ENCODE assay signal across 13 cellular contexts in the genomic region with DNA sequence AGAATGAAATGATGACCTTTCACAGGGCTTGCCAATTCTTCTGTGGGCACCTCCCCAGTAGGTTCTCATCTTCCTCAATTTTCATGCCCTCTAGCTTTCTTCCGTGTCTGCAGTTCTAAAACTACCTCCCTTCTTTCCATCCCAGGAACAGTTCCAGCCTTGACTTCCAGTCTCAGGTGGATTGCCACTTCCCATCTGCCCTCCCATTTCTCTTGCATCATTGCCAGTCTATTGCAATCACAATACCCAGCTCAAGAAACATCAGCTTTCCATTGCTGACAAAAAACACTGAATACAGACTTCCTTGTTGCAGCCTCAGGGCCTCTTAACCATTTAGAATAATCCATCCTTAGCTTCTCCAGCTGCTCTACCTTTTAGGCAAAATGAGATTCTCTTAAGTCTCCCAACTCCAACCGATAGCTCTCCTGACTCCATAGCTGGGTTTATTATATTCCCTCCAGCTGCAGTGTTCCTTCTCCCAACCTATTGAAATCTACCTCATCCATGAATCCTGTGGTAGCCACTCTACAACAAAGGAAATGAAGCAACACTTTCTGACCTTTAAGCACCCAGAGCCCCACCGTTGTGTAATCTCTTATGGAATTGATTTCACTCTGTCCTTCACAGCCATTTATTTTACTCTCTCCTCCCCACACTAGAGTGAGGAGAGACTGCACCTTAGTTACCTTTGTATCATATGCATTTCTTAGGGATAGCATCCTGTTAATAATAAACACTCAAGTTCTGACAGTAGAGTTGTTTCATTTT.
DNase-seq lines count a peak whose midpoint lies in the region; ATAC-seq and TF ChIP-seq lines count a peak whose summit lies in the region.
"Had no signal": no experiment of that assay in that cellular context is flagged by ENCODE, and none has a peak within 500 bp of the region (broad histone marks: within the 10 kb centered on the region; RNA-seq: fewer than 3 reads in every experiment).

No MANE protein-coding gene starts in this region.

- H3K36me3 ChIP-seq in ACC112 (ENCODE audit: insufficient read depth, low read length) (no peaks in the 10 kb centered on the region), thyroid gland (no peaks in the 10 kb centered on the region)
- H3K36me3 ChIP-seq: cardiac muscle cell, HAP-1 had no signal

- no peak overlapping the region for H3K4me3 Mint-ChIP-seq in HFFc6

- peak overlapping the region; percentile 94 for H3K27ac ChIP-seq in ACC112 (ENCODE audit: low read depth, low read length)
- H3K27ac ChIP-seq in thyroid gland, result no peak overlapping the region
- no peak overlapping the region for H3K27ac ChIP-seq in right cardiac atrium (ENCODE audit: low read length)
- H3K27ac ChIP-seq: C4-2B, cardiac muscle cell had no signal

- H3K4me1 Mint-ChIP-seq in HFFc6 (ENCODE audit: low read depth), result peaks cover 31% of the 10 kb centered on the region

- H3K27me3 ChIP-seq in ACC112 (ENCODE audit: insufficient read depth, low read length) (no peaks in the 10 kb centered on the region), thyroid gland (peaks cover 4% of the 10 kb centered on the region), right cardiac atrium (ENCODE audit: control insufficient read depth, insufficient read depth) (no peaks in the 10 kb centered on the region)
- H3K27me3 ChIP-seq: cardiac muscle cell had no signal

- no peaks in the 10 kb centered on the region for H3K36me3 Mint-ChIP-seq in HFFc6 (ENCODE audit: low read depth)

- TF ChIP-seq CTCF in HFFc6 (IDR thresholded peaks at IDR 0.05) (no peak), thyroid gland (IDR thresholded peaks at IDR 0.05) (no peak)

- H3K27ac Mint-ChIP-seq in HFFc6, result peak overlapping the region; percentile 86

- H2AFZ ChIP-seq in ACC112 (ENCODE audit: low read length, unreplicated experiment), result no peak overlapping the region

- WGBS in thyroid gland, 2 donors, result 44 to 50% methylated on average over 3 of the region's 3 CpGs
- 61% methylated on average over 3 of the region's 3 CpGs for WGBS in right cardiac atrium

- intact Hi-C loops in thyroid gland (cut with DNase I) (no loop called here), right cardiac atrium (cut with DNase I) (no loop called here)

- peaks cover 30% of the 10 kb centered on the region for H3K27me3 Mint-ChIP-seq in HFFc6 (ENCODE audit: insufficient read depth)

- TF ChIP-seq POLR2A in thyroid gland (IDR thresholded peaks at IDR 0.05), result no peak

- DNase-seq in HFFc6 (no peak), SHP77 treated with DMSO at 0.1 percent for 48 hours (lab: John Stamatoyannopoulos, UW) (peak; percentile 19), iris pigment epithelial cell (ENCODE audit: low read depth) (peak; percentile 24), thyroid gland (no peak), right cardiac atrium (no peak), RPMI8226 (no peak)
- DNase-seq: activated T-cell treated with anti-CD3 and anti-CD28 coated beads, Interleukin-2, amount 50 U/mL, for 1 hour; stimulated activated CD4-positive, alpha-beta T cell treated with anti-CD3 and anti-CD28 coated beads, Interleukin-4, amount 100 ng/mL, for 24 hours had no signal

- H3K4me1 ChIP-seq in ACC112 (ENCODE audit: control insufficient read depth, insufficient read depth, low read length, unreplicated experiment), result peaks cover 30% of the 10 kb centered on the region
- H3K4me1 ChIP-seq in thyroid gland, result peaks cover 0 to 4% of the 10 kb centered on the region in 2 donors
- H3K4me1 ChIP-seq in right cardiac atrium (ENCODE audit: control insufficient read depth, insufficient read depth, low read length), result no peaks in the 10 kb centered on the region
- H3K4me1 ChIP-seq: HAP-1 had no signal

- no peaks in the 10 kb centered on the region for H3K9me3 Mint-ChIP-seq in HFFc6

- no peak for ATAC-seq in right cardiac atrium
- no peak for ATAC-seq in HG03378 (IDR thresholded peaks at IDR 0.05; ENCODE audit: unreplicated experiment)

- H3K9me3 ChIP-seq in thyroid gland (no peaks in the 10 kb centered on the region), right cardiac atrium (ENCODE audit: control insufficient read depth, low read length) (no peaks in the 10 kb centered on the region)
- H3K9me3 ChIP-seq: HAP-1 had no signal

- H3K79me2 ChIP-seq in ACC112 (ENCODE audit: control insufficient read depth, insufficient read depth, low read length, unreplicated experiment), result no peaks in the 10 kb centered on the region

- H3K4me3 ChIP-seq in ACC112 (ENCODE audit: low read depth, low read length) (peak overlapping the region; percentile 46), thyroid gland (replicated peaks in 1 of 3) (no peak overlapping the region), right cardiac atrium (ENCODE audit: low read length) (no peak overlapping the region)
- H3K4me3 ChIP-seq: cardiac muscle cell, HAP-1 had no signal

Comparison
In these comparisons a context has a peak if more than half of its experiments do, and no peak if none do; other contexts are left out.
1. DNase-seq: peak in SHP77 treated with DMSO at 0.1 percent for 48 hours (single experiment) and iris pigment epithelial cell (single experiment); none in HFFc6 (single experiment), thyroid gland (0 of 2), right cardiac atrium (0 of 3) and RPMI8226 (single experiment).